ENCODE assay signal across 19 cellular contexts in genomic region chr3:17707813-17708543, GRCh38. TPM values are rescaled to one million over a fixed set of nuclear protein-coding genes. Genes with fewer than 3 reads are reported as not detected.
DNase-seq lines count a peak whose midpoint lies in the region; ATAC-seq and TF ChIP-seq lines count a peak whose summit lies in the region.
"Had no signal": no experiment of that assay in that cellular context is flagged by ENCODE, and none has a peak within 500 bp of the region (broad histone marks: within the 10 kb centered on the region; RNA-seq: fewer than 3 reads in every experiment).

No MANE protein-coding gene starts in this region.

- POLR2A ChIA-PET in MCF 10A (lab: Yijun Ruan, JAX): no interaction called here
- POLR2A ChIA-PET in WTC11 (lab: Charles Lee): no interaction called here

- no peaks in the 10 kb centered on the region for H3K4me1 ChIP-seq in mammary epithelial cell (ENCODE audit: insufficient read depth, low read length)
- no peaks in the 10 kb centered on the region for H3K4me1 ChIP-seq in subcutaneous abdominal adipose tissue (ENCODE audit: control insufficient read depth in 5 of 5, insufficient read depth in 5 of 5, low read length in 5 of 5)

- dilution Hi-C loops in mammary epithelial cell (cut with HindIII; ENCODE audit: low sequenced_read_pairs): no loop called here

- H3K4me1 Mint-ChIP-seq in MCF 10A (ENCODE audit: insufficient read depth, unreplicated experiment) (no peaks in the 10 kb centered on the region), WTC11 (no peaks in the 10 kb centered on the region)
- H3K4me1 Mint-ChIP-seq: GM23338 had no signal

- H2AFZ ChIP-seq in mammary epithelial cell (ENCODE audit: low read depth, low read length): no peak overlapping the region
- H2AFZ ChIP-seq: GM23338 had no signal

- H4K20me1 ChIP-seq in mammary epithelial cell (ENCODE audit: insufficient read depth, low read length): no peaks in the 10 kb centered on the region

- H3K9me3 Mint-ChIP-seq in MCF 10A (ENCODE audit: unreplicated experiment): no peaks in the 10 kb centered on the region
- H3K9me3 Mint-ChIP-seq in WTC11: peaks cover 7% of the 10 kb centered on the region

- 95% methylated on average over 4 of the region's 4 CpGs for WGBS in mammary epithelial cell (ENCODE audit: low coverage, missing lambda C conversion rate)

- H3K27ac ChIP-seq in mammary epithelial cell (ENCODE audit: insufficient read depth, low read depth, low read length) (no peak overlapping the region), subcutaneous abdominal adipose tissue (ENCODE audit: low read depth, low read length) (peak overlapping the region; percentile 1)
- H3K27ac ChIP-seq: 22Rv1, KMS-11 had no signal

- H3K9ac ChIP-seq in mammary epithelial cell (ENCODE audit: insufficient read depth, low read length) (no peak overlapping the region), subcutaneous abdominal adipose tissue (ENCODE audit: low read length in 5 of 5) (no peak overlapping the region)
- H3K9ac ChIP-seq: KMS-11 had no signal

- no peak overlapping the region for H3K4me3 Mint-ChIP-seq in MCF 10A (ENCODE audit: unreplicated experiment)
- no peak overlapping the region for H3K4me3 Mint-ChIP-seq in WTC11
- H3K4me3 Mint-ChIP-seq: CD4-positive, alpha-beta T cell; GM23338 had no signal

- BruUV-seq in MCF 10A (replicated peaks; lab: Mats Ljungman, UMichigan) (no TSS peak), mammary epithelial cell (replicated peaks; lab: Mats Ljungman, UMichigan) (no TSS peak)

- H3K4me2 ChIP-seq in mammary epithelial cell (ENCODE audit: insufficient read depth, low read depth, low read length): no peak overlapping the region
- H3K4me2 ChIP-seq: GM23338, KMS-11 had no signal

- H3K36me3 ChIP-seq in mammary epithelial cell (ENCODE audit: insufficient read depth, low read length) (no peaks in the 10 kb centered on the region), subcutaneous abdominal adipose tissue (ENCODE audit: control insufficient read depth in 5 of 5, insufficient read depth in 5 of 5, low read length in 5 of 5) (no peaks in the 10 kb centered on the region)

- intact Hi-C loops in MCF 10A (cut with micrococcal nuclease): no loop called here
- intact Hi-C loops in mammary epithelial cell (cut with micrococcal nuclease): no loop called here

- H3K4me3 ChIP-seq in mammary epithelial cell (replicated peaks in 1 of 3; ENCODE audit: insufficient read depth in 1 of 3, low read depth in 2 of 3, low read length in 3 of 3) (no peak overlapping the region), choroid plexus epithelial cell (ENCODE audit: low read depth, low read length) (no peak overlapping the region), fibroblast of pulmonary artery (replicated peaks; ENCODE audit: low read depth, low read length) (no peak overlapping the region), subcutaneous abdominal adipose tissue (ENCODE audit: low read depth in 1 of 5, low read length in 5 of 5) (no peak overlapping the region)
- H3K4me3 ChIP-seq: GM12878, GM23338 had no signal

- H3K27me3 Mint-ChIP-seq in MCF 10A (ENCODE audit: insufficient read depth, unreplicated experiment) (no peaks in the 10 kb centered on the region), WTC11 (ENCODE audit: low read depth) (no peaks in the 10 kb centered on the region)
- H3K27me3 Mint-ChIP-seq: CD4-positive, alpha-beta T cell had no signal

- H3K36me3 Mint-ChIP-seq in MCF 10A (ENCODE audit: insufficient read depth, unreplicated experiment) (peaks cover 9% of the 10 kb centered on the region), WTC11 (peaks cover 8% of the 10 kb centered on the region)

- H3K27me3 ChIP-seq in mammary epithelial cell (ENCODE audit: insufficient read depth, low read length) (no peaks in the 10 kb centered on the region), subcutaneous abdominal adipose tissue (ENCODE audit: control insufficient read depth in 5 of 5, insufficient read depth in 4 of 5, low read length in 5 of 5) (no peaks in the 10 kb centered on the region)

- DNase-seq in MCF 10A (ENCODE audit: unreplicated experiment) (peak; percentile 14), mammary epithelial cell (no peak), choroid plexus epithelial cell (ENCODE audit: low read depth) (peak; percentile 36), fibroblast of pulmonary artery (ENCODE audit: low read depth) (peak; percentile 22), WTC11 (ENCODE audit: low spot score) (no peak), amniotic stem cell (lab: John Stamatoyannopoulos, UW) (no peak)
- DNase-seq: CD4-positive, alpha-beta T cell; GF-D8; NCI-H1417 treated with DMSO at 0.1 percent for 48 hours; NCI-H187 treated with DMSO at 0.1 percent for 48 hours; NCI-H2227 treated with DMSO at 0.1 percent for 48 hours; NCI-H524 treated with DMSO at 0.1 percent for 48 hours had no signal

- H3K27ac Mint-ChIP-seq in MCF 10A (ENCODE audit: low read depth, unreplicated experiment) (no peak overlapping the region), WTC11 (no peak overlapping the region)
- H3K27ac Mint-ChIP-seq: CD4-positive, alpha-beta T cell; GM23338 had no signal

- peaks cover 4% of the 10 kb centered on the region for H3K79me2 ChIP-seq in mammary epithelial cell (ENCODE audit: insufficient read depth, low read length)

- ATAC-seq in WTC11 (no peak), HG02885 (IDR thresholded peaks at IDR 0.05; ENCODE audit: poor library complexity, unreplicated experiment) (no peak)
- ATAC-seq: GM12878, GM23338, HCT116 had no signal

- TF ChIP-seq CTCF in MCF 10A (IDR thresholded peaks at IDR 0.05; ENCODE audit: unreplicated experiment): no peak
- TF ChIP-seq CTCF in mammary epithelial cell (conservative IDR thresholded peaks at IDR 0.05 in 1 of 2, IDR thresholded peaks at IDR 0.05 in 1 of 2; ENCODE audit: extremely low read depth in 1 of 2, insufficient read depth in 1 of 2, low read depth in 1 of 2, low read length in 2 of 2): no peak
- TF ChIP-seq CTCF in choroid plexus epithelial cell (conservative IDR thresholded peaks at IDR 0.05; ENCODE audit: low read depth, low read length): no peak
- no peak for TF ChIP-seq CTCF in fibroblast of pulmonary artery (IDR thresholded peaks at IDR 0.05; ENCODE audit: low read length, missing control alignments)
- no peak for TF ChIP-seq CTCF in WTC11 (IDR thresholded peaks at IDR 0.05)

- H3K9me3 ChIP-seq in mammary epithelial cell (replicated peaks; ENCODE audit: insufficient read depth, low read length): no peaks in the 10 kb centered on the region
- no peaks in the 10 kb centered on the region for H3K9me3 ChIP-seq in subcutaneous abdominal adipose tissue (ENCODE audit: control insufficient read depth in 5 of 5, low read length in 5 of 5)

- in situ Hi-C loops in mammary epithelial cell (cut with MboI; ENCODE audit: low sequenced_read_pairs in 2 of 2): no loop called here

- CTCF ChIA-PET in MCF 10A (lab: Yijun Ruan, JAX): no interaction called here
- CTCF ChIA-PET in mammary epithelial cell (lab: Charles Lee; ENCODE audit: low non-redundant PET): no interaction called here
- CTCF ChIA-PET in WTC11 (lab: Charles Lee): no interaction called here

TF ChIP-seq in WTC11, 78 proteins besides CTCF, POLR2A, EP300 and RAD21 (continues in another document):
- TF ChIP-seq SP1 (CRISPR knock-in tag; conservative IDR thresholded peaks at IDR 0.05) (no peak), ERG (CRISPR knock-in tag; IDR thresholded peaks at IDR 0.05) (no peak), NR3C1 (CRISPR knock-in tag; conservative IDR thresholded peaks at IDR 0.05; ENCODE audit: low read depth) (no peak), USF1 (CRISPR knock-in tag; IDR thresholded peaks at IDR 0.05) (no peak), MAX (CRISPR knock-in tag; IDR thresholded peaks at IDR 0.05) (no peak), ATF1 (CRISPR knock-in tag; IDR thresholded peaks at IDR 0.05) (no peak), JAZF1 (CRISPR knock-in tag; IDR thresholded peaks at IDR 0.05) (no peak), TEAD1 (CRISPR knock-in tag; IDR thresholded peaks at IDR 0.05) (no peak), USF2 (CRISPR knock-in tag; IDR thresholded peaks at IDR 0.05) (no peak), NFE2L1 (CRISPR knock-in tag; IDR thresholded peaks at IDR 0.05) (no peak)

RNA-seq across cellular contexts. Expression of gene TBC1D5, which starts 34.5 kb away (rescaled TPM):
- total RNA-seq in MCF 10A (2022): 43.3 and 51.0 TPM in 2 replicates
- 10 to 100 TPM; 35.0 to 59.7 TPM for total RNA-seq in mammary epithelial cell
- polyA plus RNA-seq in mammary epithelial cell: 19.5 TPM
- polyA minus RNA-seq in mammary epithelial cell: 52.4 TPM
- 26.1 to 32.9 TPM (median 28.8 TPM) in 3 replicates for total RNA-seq in WTC11 (2021)

Comparison
In these comparisons a context has a peak if more than half of its experiments do, and no peak if none do; other contexts are left out.
1. DNase-seq: peak in MCF 10A (single experiment), choroid plexus epithelial cell (single experiment) and fibroblast of pulmonary artery (single experiment); none in mammary epithelial cell (single experiment), WTC11 (single experiment) and amniotic stem cell (single experiment).